Comparison of ENCODE assay signal across 35 cellular contexts in the genomic region with DNA sequence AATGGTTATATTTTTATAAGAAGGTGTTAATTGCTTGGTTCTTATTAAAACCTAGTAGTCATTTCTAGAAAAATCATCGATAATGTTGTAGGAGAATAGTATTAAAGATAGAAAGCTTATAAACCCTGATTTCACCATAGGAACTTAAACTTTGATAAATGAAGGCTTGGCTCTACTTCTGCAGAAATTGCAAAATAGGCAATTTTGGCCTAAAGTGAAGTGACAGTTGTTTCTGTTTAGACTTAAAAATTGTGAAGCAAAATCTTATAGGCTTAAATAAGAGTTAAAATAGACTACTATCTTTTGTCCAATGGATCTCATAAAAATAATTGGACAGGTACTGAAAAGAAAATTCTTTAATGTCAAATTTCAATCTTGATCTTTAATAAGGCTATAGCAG.
"Had no signal": no experiment of that assay in that cellular context is flagged by ENCODE, and none has a peak within 500 bp of the region (broad histone marks: within the 10 kb centered on the region; RNA-seq: fewer than 3 reads in every experiment).

No MANE protein-coding gene starts in this region.

- H3K27me3 ChIP-seq: MG63 had no signal

- H3K9me3 ChIP-seq: MG63 had no signal

- H3K4me3 ChIP-seq: MG63 had no signal

- DNase-seq: Karpas-422, Kasumi-1, MG63, MM.1S, MV-4-11, NCI-H1048, NCI-H1092, NCI-H1092 treated with DMSO at 0.1 percent for 48 hours, NCI-H1105, NCI-H1105 treated with DMSO at 0.1 percent for 48 hours, NCI-H1417, NCI-H1417 treated with DMSO at 0.1 percent for 48 hours, NCI-H1436, NCI-H1436 treated with DMSO at 0.1 percent for 48 hours, NCI-H146, NCI-H1694, NCI-H1694 treated with DMSO at 0.1 percent for 48 hours, NCI-H187, NCI-H187 treated with DMSO at 0.1 percent for 48 hours, NCI-H1930, NCI-H2029, NCI-H2029 treated with DMSO at 0.1 percent for 48 hours, NCI-H2081, NCI-H2081 treated with DMSO at 0.1 percent for 48 hours, NCI-H2107, NCI-H2171, NCI-H2171 treated with DMSO at 0.1 percent for 48 hours, NCI-H2227 treated with DMSO at 0.1 percent for 48 hours, NCI-H226, NCI-H345, NCI-H446, NCI-H446 treated with DMSO at 0.1 percent for 48 hours, NCI-H510A, NCI-H510A treated with DMSO at 0.1 percent for 48 hours, NCI-H524 had no signal

- H3K36me3 ChIP-seq: MG63 had no signal
